In genomic region chr4:152352215-152352614, GRCh38 we compare ENCODE assay signal across 8 cellular contexts.
DNase-seq lines count a peak whose midpoint lies in the region; ATAC-seq, FAIRE-seq and TF ChIP-seq lines count a peak whose summit lies in the region.

No MANE protein-coding gene starts in this region.

- peak overlapping the region; percentile 44 for H3K9ac ChIP-seq in fibroblast of lung (ENCODE audit: insufficient read depth, low read length)

- no peaks in the 10 kb centered on the region for H3K27me3 ChIP-seq in MG63
- H3K27me3 ChIP-seq in fibroblast of lung (ENCODE audit: control insufficient read depth, insufficient read depth, low read length): no peaks in the 10 kb centered on the region

- no TSS peak for BruUV-seq in OCI-LY7 (replicated peaks; lab: Mats Ljungman, UMichigan)

- intact Hi-C loops in sciatic nerve (cut with DNase I) (no loop called here), OCI-LY7 (cut with micrococcal nuclease; ENCODE audit: unreplicated experiment) (no loop called here)

- no peaks in the 10 kb centered on the region for H3K36me3 ChIP-seq in MG63
- no peaks in the 10 kb centered on the region for H3K36me3 ChIP-seq in fibroblast of lung (ENCODE audit: control insufficient read depth, insufficient read depth, low read length)
- H3K36me3 ChIP-seq in OCI-LY7 (ENCODE audit: insufficient read depth, low read length): no peaks in the 10 kb centered on the region

- DNase-seq in MG63 (no peak), fibroblast of lung (ENCODE audit: low read depth in 2 of 2) (peak in 1 of 2 donors; percentile 9), sciatic nerve (ENCODE audit: low spot score) (no peak), OCI-LY7 (ENCODE audit: low spot score) (no peak), D721Med (ENCODE audit: insufficient read length, low spot score) (no peak), NCI-H1694 (lab: John Stamatoyannopoulos, UW) (no peak)
- DNase-seq in stimulated activated CD4-positive, alpha-beta T cell treated with anti-CD3 and anti-CD28 coated beads, Interleukin-4, amount 100 ng/mL, for 4 hours: no peak

- POLR2A ChIA-PET in OCI-LY7 (lab: Charles Lee): interaction anchor here (0.7 to 1.1 kb wide), 3 partner anchors 12 to 95 kb away, joined by 3 read pairs; no protein-coding TSS in a partner anchor

- CTCF ChIA-PET in OCI-LY7 (lab: Charles Lee; ENCODE audit: unreplicated experiment): no interaction called here

- no peaks in the 10 kb centered on the region for H3K9me3 ChIP-seq in MG63
- no peaks in the 10 kb centered on the region for H3K9me3 ChIP-seq in fibroblast of lung (ENCODE audit: control insufficient read depth, insufficient read depth, low read depth, low read length)
- H3K9me3 ChIP-seq in OCI-LY7 (ENCODE audit: low read length): no peaks in the 10 kb centered on the region

- H3K79me2 ChIP-seq in fibroblast of lung (ENCODE audit: control insufficient read depth, insufficient read depth, low read length) (peaks cover 6% of the 10 kb centered on the region), OCI-LY7 (ENCODE audit: insufficient read depth, low read depth, low read length) (peaks cover 4% of the 10 kb centered on the region; the same call in 1 of the 2 replicates)

- peaks cover 8% of the 10 kb centered on the region for H3K4me1 ChIP-seq in fibroblast of lung (ENCODE audit: control insufficient read depth, extremely low read depth, insufficient read depth, low read length)
- no peaks in the 10 kb centered on the region for H3K4me1 ChIP-seq in OCI-LY7 (ENCODE audit: insufficient read depth, low read length, poor library complexity, severe bottlenecking)

- H3K27ac ChIP-seq in fibroblast of lung (ENCODE audit: insufficient read depth, low read length): peak overlapping the region; percentile 71
- no peak overlapping the region for H3K27ac ChIP-seq in OCI-LY7 (ENCODE audit: low read depth, low read length, poor library complexity, severe bottlenecking)

- H3K4me3 ChIP-seq in MG63: peak overlapping the region; percentile 58
- H3K4me3 ChIP-seq in fibroblast of lung (replicated peaks in 1 of 4; ENCODE audit: control extremely low read depth in 1 of 4, insufficient read depth in 1 of 4, low read depth in 3 of 4, low read length in 4 of 4): peak overlapping the region; percentile 57 to 69 (median 66)
- no peak overlapping the region for H3K4me3 ChIP-seq in OCI-LY7 (ENCODE audit: low read depth, low read length, poor library complexity, severe bottlenecking)

- H3K9me2 ChIP-seq in OCI-LY7 (ENCODE audit: insufficient read depth, low read length): no peaks in the 10 kb centered on the region

- peak; percentile 6 for ATAC-seq in GM18907 (IDR thresholded peaks at IDR 0.05; ENCODE audit: unreplicated experiment)
- ATAC-seq in sciatic nerve: peak; percentile 5

- TF ChIP-seq CTCF in fibroblast of lung (conservative IDR thresholded peaks at IDR 0.05 in 1 of 2, IDR thresholded peaks at IDR 0.05 in 1 of 2; ENCODE audit: low read depth in 1 of 2, low read length in 2 of 2) (no peak), OCI-LY7 (conservative IDR thresholded peaks at IDR 0.05; ENCODE audit: low read length) (no peak), D721Med (IDR thresholded peaks at IDR 0.05; ENCODE audit: insufficient read depth, missing control alignments) (no peak)

- H3K4me2 ChIP-seq in fibroblast of lung (ENCODE audit: extremely low read depth, insufficient read depth, low read length): peak overlapping the region; percentile 92
- no peak overlapping the region; the same call in 1 of the 2 replicates for H3K4me2 ChIP-seq in OCI-LY7 (ENCODE audit: low read length)

- no peak for FAIRE-seq in D721Med (lab: Jason Lieb, UNC)

- no peaks in the 10 kb centered on the region for H4K20me1 ChIP-seq in fibroblast of lung (ENCODE audit: control insufficient read depth, extremely low read depth, insufficient read depth, low read length)
- peaks cover 11% of the 10 kb centered on the region; the same call in 1 of the 2 replicates for H4K20me1 ChIP-seq in OCI-LY7 (ENCODE audit: insufficient read depth, low read length)

- peak overlapping the region; percentile 75 for H2AFZ ChIP-seq in fibroblast of lung (ENCODE audit: low read length)
- H2AFZ ChIP-seq in OCI-LY7 (ENCODE audit: low read length): no peak overlapping the region
